Comparison of ENCODE assay signal across 8 cellular contexts in the genomic region with DNA sequence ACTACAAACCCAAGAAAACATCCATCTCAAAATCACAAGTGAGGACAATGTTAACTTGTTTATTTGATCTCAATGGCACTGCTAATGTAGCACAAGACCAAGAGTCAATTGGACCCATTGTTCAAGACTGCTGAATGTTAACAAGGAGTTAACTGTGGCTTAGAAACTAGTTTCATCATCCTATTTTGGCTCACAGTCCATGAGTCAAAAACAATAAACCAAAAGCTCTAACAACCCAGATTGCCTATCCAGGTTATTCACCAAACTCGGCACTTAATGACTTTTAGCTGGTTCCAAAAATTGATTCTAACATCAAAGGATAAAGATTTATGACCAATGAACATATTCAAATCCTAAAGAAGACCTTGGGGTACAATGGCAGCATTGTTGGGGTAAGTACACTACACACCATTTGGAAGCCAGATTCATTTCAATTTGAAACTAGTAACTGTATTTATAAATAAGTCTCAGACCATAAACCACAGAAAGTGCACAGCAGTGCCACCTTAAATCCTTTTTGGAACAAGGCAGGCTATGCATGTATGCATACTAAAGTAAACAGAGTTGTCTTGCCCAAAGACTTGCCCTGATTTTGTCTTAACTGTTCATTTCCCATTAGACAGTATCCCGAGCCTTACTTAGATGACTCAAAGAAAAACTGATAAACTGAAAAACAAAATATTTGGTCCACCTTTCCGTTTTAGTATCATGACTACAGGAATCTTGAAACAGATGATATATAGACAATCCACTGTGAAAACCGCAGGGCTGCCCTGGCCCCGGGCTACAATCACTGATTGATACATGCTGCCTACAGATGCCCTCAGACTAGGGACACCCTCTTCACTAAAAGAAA.
DNase-seq lines count a peak whose midpoint lies in the region; ATAC-seq lines count a peak whose summit lies in the region.

No MANE protein-coding gene starts in this region.

- ATAC-seq in GM18502 (IDR thresholded peaks at IDR 0.05; ENCODE audit: poor library complexity, unreplicated experiment) (peak; percentile 73), esophagus mucosa (peak; percentile 81), Right ventricle myocardium superior (ENCODE audit: poor library complexity) (no peak)

- H3K27me3 ChIP-seq in MG63, result no peaks in the 10 kb centered on the region

- intact Hi-C loops in Right ventricle myocardium superior (cut with DNase I), result no loop called here

- no peaks in the 10 kb centered on the region for H3K9me3 ChIP-seq in MG63

- no peaks in the 10 kb centered on the region for H3K36me3 ChIP-seq in MG63

- H3K4me3 ChIP-seq in MG63, result peak overlapping the region; percentile 33

- DNase-seq in H4 (ENCODE audit: low spot score), result peak; percentile 93
- peak; percentile 33 for DNase-seq in MG63
- DNase-seq in stromal cell of bone marrow (ENCODE audit: low read depth), result peak; percentile 51
- DNase-seq in NCI-H774 (lab: John Stamatoyannopoulos, UW), result no peak
- DNase-seq in Right ventricle myocardium superior, result no peak
- no peak for DNase-seq in DMS79 (lab: John Stamatoyannopoulos, UW)

Comparison
In these comparisons a context has a peak if more than half of its experiments do, and no peak if none do; other contexts are left out.
1. DNase-seq: peak in H4 (single experiment), MG63 (single experiment) and stromal cell of bone marrow (single experiment); none in NCI-H774 (single experiment), Right ventricle myocardium superior (single experiment) and DMS79 (single experiment).